8 cellular contexts compared by ENCODE assay signal in genomic region chr10:112528235-112528634, GRCh38.
"Had no signal": no experiment of that assay in that cellular context is flagged by ENCODE, and none has a peak within 500 bp of the region (broad histone marks: within the 10 kb centered on the region; RNA-seq: fewer than 3 reads in every experiment).

No MANE protein-coding gene starts in this region.

- H3K4me2 ChIP-seq: GM23338 had no signal

- H3K4me3 Mint-ChIP-seq: GM23338, H9, IgD-negative memory B cell had no signal

- H3K27ac ChIP-seq: HL-60 had no signal

- ATAC-seq: GM23338, HepG2 had no signal

- H3K4me3 ChIP-seq: GM23338 had no signal

- H3K27ac Mint-ChIP-seq: GM23338, H9, IgD-negative memory B cell had no signal

- H3K27me3 Mint-ChIP-seq: IgD-negative memory B cell had no signal

- H3K9me3 Mint-ChIP-seq: GM23338, H9 had no signal

- H2AFZ ChIP-seq: GM23338 had no signal

- DNase-seq: H9, HCEC 1CT had no signal

- FAIRE-seq: H1, H54, HepG2 had no signal
